20 cellular contexts compared by ENCODE assay signal in genomic region chr3:122586098-122586497, GRCh38. TPM values are rescaled to one million over a fixed set of nuclear protein-coding genes. Genes with fewer than 3 reads are reported as not detected.
DNase-seq lines count a peak whose midpoint lies in the region; ATAC-seq and TF ChIP-seq lines count a peak whose summit lies in the region.
"Had no signal": no experiment of that assay in that cellular context is flagged by ENCODE, and none has a peak within 500 bp of the region (broad histone marks: within the 10 kb centered on the region; RNA-seq: fewer than 3 reads in every experiment).

No MANE protein-coding gene starts in this region.

- intact Hi-C loops in activated naive CD4-positive, alpha-beta T cell treated with anti-CD3 and anti-CD28 coated beads for 36 hours (cut with micrococcal nuclease), result loop anchor here (2.0 kb wide), 1 partner anchor 13 kb away; no protein-coding TSS in a partner anchor

- no peaks in the 10 kb centered on the region for H4K20me1 ChIP-seq in OCI-LY3 (ENCODE audit: insufficient read depth, low read length)
- H4K20me1 ChIP-seq: BLaER1 treated with 17β-estradiol and CSF1 and Interleukin-3, amounts not matched to agents 10 nM and 100 nM had no signal

- H3K4me1 Mint-ChIP-seq in activated naive CD4-positive, alpha-beta T cell treated with anti-CD3 and anti-CD28 coated beads, Interleukin-2, amount 50 U/mL, for 24 hours, result peaks cover 59% of the 10 kb centered on the region
- H3K4me1 Mint-ChIP-seq in activated naive CD4-positive, alpha-beta T cell treated with anti-CD3 and anti-CD28 coated beads for 36 hours (ENCODE audit: low read depth), result peaks cover 45% of the 10 kb centered on the region
- peaks cover 26% of the 10 kb centered on the region for H3K4me1 Mint-ChIP-seq in activated T-helper 17 cell treated with anti-CD3 and anti-CD28 coated beads, Interleukin-2, amount 50 U/mL, for 72 hours
- H3K4me1 Mint-ChIP-seq in memory B cell, result peaks cover 37% of the 10 kb centered on the region

- H3K36me3 ChIP-seq in OCI-LY3 (replicated peaks; ENCODE audit: low read depth, low read length), result peaks cover 73% of the 10 kb centered on the region

- no peak overlapping the region for H2AFZ ChIP-seq in OCI-LY3 (ENCODE audit: low read depth, low read length)

- peak; percentile 46 for ATAC-seq in activated T-helper 17 cell treated with anti-CD3 and anti-CD28 coated beads, Interleukin-2, amount 50 U/mL, for 72 hours (replicated peaks)
- no peak for ATAC-seq in memory B cell (ENCODE audit: low read depth)
- no peak for ATAC-seq in GM21447 (IDR thresholded peaks at IDR 0.05; ENCODE audit: unreplicated experiment)
- ATAC-seq: CD8-positive, alpha-beta T cell had no signal

- peaks cover 94% of the 10 kb centered on the region for H3K79me2 ChIP-seq in OCI-LY3 (ENCODE audit: low read length)

- no peak overlapping the region for H3K9ac ChIP-seq in OCI-LY3 (ENCODE audit: low read length)
- H3K9ac ChIP-seq: BLaER1 treated with 17β-estradiol and CSF1 and Interleukin-3, amounts not matched to agents 10 nM and 100 nM; KMS-11 had no signal

- peak overlapping the region; percentile 98 for H3K27ac ChIP-seq in OCI-LY3 (ENCODE audit: low read length)
- H3K27ac ChIP-seq: BLaER1 treated with 17β-estradiol and CSF1 and Interleukin-3, amounts not matched to agents 10 nM and 100 nM; HL-60; KMS-11 had no signal

- no peak for DNase-seq in activated naive CD4-positive, alpha-beta T cell treated with anti-CD3 and anti-CD28 coated beads for 36 hours
- DNase-seq in memory B cell (ENCODE audit: low spot score in 2 of 2) (no peak), cerebellar nuclear complex (lab: John Stamatoyannopoulos, UW) (no peak)
- DNase-seq in activated CD4-positive, alpha-beta T cell treated with anti-CD3 and anti-CD28 coated beads, Interleukin-2, amount 50 U/mL, for 48 hours, result no peak
- DNase-seq: Calu3; CD8-positive, alpha-beta T cell; NCI-H1417 treated with DMSO at 0.1 percent for 48 hours; NCI-H187 treated with DMSO at 0.1 percent for 48 hours; NCI-H345; NCI-H524 treated with DMSO at 0.1 percent for 48 hours had no signal

- CTCF ChIA-PET in activated naive CD4-positive, alpha-beta T cell treated with anti-CD3 and anti-CD28 coated beads for 36 hours (lab: Charles Lee), result interaction anchor here (2.1 kb wide), 1 partner anchor 24 kb away, joined by 5 read pairs; no protein-coding TSS in a partner anchor

- no peak for TF ChIP-seq CTCF in OCI-LY3 (IDR thresholded peaks at IDR 0.05; ENCODE audit: low read depth, low read length)

- peaks cover 8% of the 10 kb centered on the region for H3K9me3 Mint-ChIP-seq in activated naive CD4-positive, alpha-beta T cell treated with anti-CD3 and anti-CD28 coated beads, Interleukin-2, amount 50 U/mL, for 24 hours
- H3K9me3 Mint-ChIP-seq in activated naive CD4-positive, alpha-beta T cell treated with anti-CD3 and anti-CD28 coated beads for 36 hours, result peaks cover 27% of the 10 kb centered on the region
- peaks cover 9% of the 10 kb centered on the region for H3K9me3 Mint-ChIP-seq in activated T-helper 17 cell treated with anti-CD3 and anti-CD28 coated beads, Interleukin-2, amount 50 U/mL, for 72 hours
- H3K9me3 Mint-ChIP-seq in memory B cell, result peaks cover 11% of the 10 kb centered on the region

- H3K4me3 ChIP-seq in OCI-LY3 (ENCODE audit: low read length), result no peak overlapping the region
- H3K4me3 ChIP-seq: BLaER1 treated with 17β-estradiol and CSF1 and Interleukin-3, amounts not matched to agents 10 nM and 100 nM had no signal

- peaks cover 23% of the 10 kb centered on the region for H3K9me3 ChIP-seq in OCI-LY3 (ENCODE audit: insufficient read depth, low read length)

- H3K4me2 ChIP-seq in OCI-LY3 (ENCODE audit: low read length), result no peak overlapping the region
- H3K4me2 ChIP-seq: BLaER1 treated with 17β-estradiol and CSF1 and Interleukin-3, amounts not matched to agents 10 nM and 100 nM; KMS-11 had no signal

- no peaks in the 10 kb centered on the region for H3K27me3 ChIP-seq in OCI-LY3 (ENCODE audit: low read depth, low read length)
- H3K27me3 ChIP-seq: BLaER1 treated with 17β-estradiol and CSF1 and Interleukin-3, amounts not matched to agents 10 nM and 100 nM had no signal

- H3K27ac Mint-ChIP-seq in activated naive CD4-positive, alpha-beta T cell treated with anti-CD3 and anti-CD28 coated beads, Interleukin-2, amount 50 U/mL, for 24 hours, result peak overlapping the region; percentile 86
- H3K27ac Mint-ChIP-seq in activated naive CD4-positive, alpha-beta T cell treated with anti-CD3 and anti-CD28 coated beads for 36 hours, result no peak overlapping the region
- H3K27ac Mint-ChIP-seq in activated T-helper 17 cell treated with anti-CD3 and anti-CD28 coated beads, Interleukin-2, amount 50 U/mL, for 72 hours, result peak overlapping the region; percentile 15
- peak overlapping the region; percentile 42 for H3K27ac Mint-ChIP-seq in memory B cell

- peak overlapping the region; percentile 66 for H3K4me3 Mint-ChIP-seq in activated naive CD4-positive, alpha-beta T cell treated with anti-CD3 and anti-CD28 coated beads, Interleukin-2, amount 50 U/mL, for 24 hours
- no peak overlapping the region for H3K4me3 Mint-ChIP-seq in activated naive CD4-positive, alpha-beta T cell treated with anti-CD3 and anti-CD28 coated beads for 36 hours
- no peak overlapping the region for H3K4me3 Mint-ChIP-seq in activated T-helper 17 cell treated with anti-CD3 and anti-CD28 coated beads, Interleukin-2, amount 50 U/mL, for 72 hours
- no peak overlapping the region for H3K4me3 Mint-ChIP-seq in memory B cell
- H3K4me3 Mint-ChIP-seq: CD8-positive, alpha-beta T cell had no signal

- peaks cover 61% of the 10 kb centered on the region for H3K4me1 ChIP-seq in OCI-LY3 (ENCODE audit: low read length)

- peaks cover 29% of the 10 kb centered on the region for H3K36me3 Mint-ChIP-seq in activated naive CD4-positive, alpha-beta T cell treated with anti-CD3 and anti-CD28 coated beads, Interleukin-2, amount 50 U/mL, for 24 hours
- H3K36me3 Mint-ChIP-seq in activated naive CD4-positive, alpha-beta T cell treated with anti-CD3 and anti-CD28 coated beads for 36 hours (ENCODE audit: low read depth), result peaks cover 24% of the 10 kb centered on the region
- H3K36me3 Mint-ChIP-seq in activated T-helper 17 cell treated with anti-CD3 and anti-CD28 coated beads, Interleukin-2, amount 50 U/mL, for 72 hours (ENCODE audit: low read depth), result peaks cover 24% of the 10 kb centered on the region
- peaks cover 48% of the 10 kb centered on the region for H3K36me3 Mint-ChIP-seq in memory B cell

- no peaks in the 10 kb centered on the region for H3K27me3 Mint-ChIP-seq in activated naive CD4-positive, alpha-beta T cell treated with anti-CD3 and anti-CD28 coated beads, Interleukin-2, amount 50 U/mL, for 24 hours
- no peaks in the 10 kb centered on the region for H3K27me3 Mint-ChIP-seq in activated naive CD4-positive, alpha-beta T cell treated with anti-CD3 and anti-CD28 coated beads for 36 hours (ENCODE audit: low read depth)
- no peaks in the 10 kb centered on the region for H3K27me3 Mint-ChIP-seq in activated T-helper 17 cell treated with anti-CD3 and anti-CD28 coated beads, Interleukin-2, amount 50 U/mL, for 72 hours
- H3K27me3 Mint-ChIP-seq in memory B cell, result no peaks in the 10 kb centered on the region

RNA-seq across cellular contexts. Expression of gene PARP15, which starts 8.6 kb away (rescaled TPM):
- total RNA-seq in activated naive CD4-positive, alpha-beta T cell treated with anti-CD3 and anti-CD28 coated beads for 36 hours, result 1 to 10 TPM; 3.6 to 5.1 TPM
- 10 to 100 TPM; 15.0 to 17.6 TPM for total RNA-seq in activated T-helper 17 cell treated with anti-CD3 and anti-CD28 coated beads, Interleukin-2, amount 50 U/mL, for 72 hours
- total RNA-seq: A673, H4, HT1080 had no signal

RNA-seq across cellular contexts. Expression of gene DTX3L, which starts 22.0 kb away (rescaled TPM):
- 10 to 100 TPM; 22.3 to 24.5 TPM for total RNA-seq in activated naive CD4-positive, alpha-beta T cell treated with anti-CD3 and anti-CD28 coated beads for 36 hours
- 10 to 100 TPM; 26.0 to 44.0 TPM for total RNA-seq in activated T-helper 17 cell treated with anti-CD3 and anti-CD28 coated beads, Interleukin-2, amount 50 U/mL, for 72 hours

RNA-seq across cellular contexts. Expression of gene PARP9, which starts 22.0 kb away (rescaled TPM):
- total RNA-seq in activated naive CD4-positive, alpha-beta T cell treated with anti-CD3 and anti-CD28 coated beads for 36 hours, result 10 to 100 TPM; 20.4 to 21.1 TPM
- total RNA-seq in activated T-helper 17 cell treated with anti-CD3 and anti-CD28 coated beads, Interleukin-2, amount 50 U/mL, for 72 hours, result 10 to 100 TPM; 25.2 to 35.1 TPM
